ENCODE assay signal across 26 cellular contexts in the genomic region with DNA sequence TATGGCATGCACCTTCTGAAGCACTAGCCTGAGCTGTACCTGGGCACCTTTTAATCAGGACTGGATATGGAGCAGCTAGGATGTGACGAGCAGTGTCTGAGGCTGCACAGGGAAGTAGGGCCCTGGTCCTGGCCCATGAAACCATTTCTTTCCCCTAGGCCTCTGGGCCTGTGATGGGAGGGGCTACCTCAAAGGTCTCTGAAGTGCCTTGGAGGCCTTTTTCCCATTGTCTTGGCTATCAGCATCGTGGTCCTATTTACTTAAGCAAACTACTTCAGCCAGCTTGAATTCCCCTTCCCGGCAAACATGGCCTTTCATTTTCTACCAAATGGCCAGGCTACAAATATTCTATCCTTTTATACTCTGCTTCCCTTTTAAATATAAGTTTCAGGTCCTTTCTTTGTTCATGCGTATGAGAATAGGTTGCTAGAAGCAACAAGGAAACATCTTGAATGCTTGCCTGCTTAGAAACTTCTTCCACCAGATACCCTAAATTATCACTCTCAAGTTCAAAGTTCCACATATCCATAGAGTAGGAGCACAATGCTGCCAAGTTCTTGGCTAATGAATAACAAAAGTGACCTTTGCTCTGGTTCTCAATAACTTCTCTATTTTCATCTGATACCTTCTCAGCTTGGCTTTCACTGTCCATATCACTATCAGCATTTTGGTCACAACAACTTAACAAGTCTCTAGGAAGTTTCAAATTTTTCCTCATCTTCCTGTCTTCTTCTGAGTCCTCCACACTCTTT.
"Had no signal": no experiment of that assay in that cellular context is flagged by ENCODE, and none has a peak within 500 bp of the region (broad histone marks: within the 10 kb centered on the region; RNA-seq: fewer than 3 reads in every experiment).

No MANE protein-coding gene starts in this region.

- ATAC-seq: activated CD8-positive, alpha-beta T cell treated with anti-CD3 and anti-CD28 coated beads for 36 hours; activated T-helper 17 cell treated with anti-CD3 and anti-CD28 coated beads, Interleukin-2, amount 50 U/mL, for 72 hours; effector memory CD8-positive, alpha-beta T cell; natural killer cell had no signal

- H3K4me1 Mint-ChIP-seq: activated CD4-positive, alpha-beta T cell treated with anti-CD3 and anti-CD28 coated beads, Interleukin-2, amount 10 ng/mL, durations not matched to agents 24 days and 14 days; activated naive CD8-positive, alpha-beta T cell treated with anti-CD3 and anti-CD28 coated beads for 36 hours; activated T-helper 17 cell treated with anti-CD3 and anti-CD28 coated beads, Interleukin-2, amount 50 U/mL, for 72 hours; natural killer cell had no signal

- H3K4me3 Mint-ChIP-seq: activated CD4-positive, alpha-beta T cell treated with anti-CD3 and anti-CD28 coated beads, Interleukin-2, amount 10 ng/mL, durations not matched to agents 24 days and 14 days; activated CD8-positive, alpha-beta T cell treated with anti-CD3 and anti-CD28 coated beads for 36 hours; activated naive CD8-positive, alpha-beta T cell treated with anti-CD3 and anti-CD28 coated beads for 36 hours; activated T-helper 17 cell treated with anti-CD3 and anti-CD28 coated beads, Interleukin-2, amount 50 U/mL, for 72 hours; effector memory CD8-positive, alpha-beta T cell; natural killer cell had no signal

- H3K27ac ChIP-seq: cardiac muscle cell, epithelial cell of prostate, tibial nerve, uterus had no signal

- H3K4me1 ChIP-seq: tibial nerve, uterus had no signal

- H3K27me3 ChIP-seq: cardiac muscle cell, tibial nerve, uterus had no signal

- H3K27ac Mint-ChIP-seq: activated CD4-positive, alpha-beta T cell treated with anti-CD3 and anti-CD28 coated beads, Interleukin-2, amount 10 ng/mL, durations not matched to agents 24 days and 14 days; activated CD8-positive, alpha-beta T cell treated with anti-CD3 and anti-CD28 coated beads for 36 hours; activated naive CD8-positive, alpha-beta T cell treated with anti-CD3 and anti-CD28 coated beads for 36 hours; activated T-helper 17 cell treated with anti-CD3 and anti-CD28 coated beads, Interleukin-2, amount 50 U/mL, for 72 hours; effector memory CD8-positive, alpha-beta T cell; natural killer cell had no signal

- DNase-seq: activated CD4-positive, alpha-beta T cell treated with anti-CD3 and anti-CD28 coated beads, Interleukin-2, amount 10 ng/mL, durations not matched to agents 24 days and 14 days; activated CD4-positive, CD25-positive, alpha-beta regulatory T cell; activated CD8-positive, alpha-beta T cell treated with anti-CD3 and anti-CD28 coated beads for 36 hours; activated naive CD4-positive, alpha-beta T cell; activated naive CD8-positive, alpha-beta T cell treated with anti-CD3 and anti-CD28 coated beads for 36 hours; activated T-cell treated with anti-CD3 and anti-CD28 coated beads, Interleukin-2, amount 50 U/mL, for 1 hour; amniotic stem cell; dermis blood vessel endothelial cell; effector memory CD8-positive, alpha-beta T cell; hypothalamus; islet precursor cell; mammary epithelial cell; natural killer cell; retina; stimulated activated CD4-positive, alpha-beta T cell treated with anti-CD3 and anti-CD28 coated beads, Interleukin-12 subunit alpha, Interleukin-12 subunit beta, amount 100 ng/mL, for 4 hours; stimulated activated CD4-positive, alpha-beta T cell treated with anti-CD3 and anti-CD28 coated beads, Interleukin-1b, Interleukin-23, amount 100 ng/mL, for 48 hours; stimulated activated CD8-positive, alpha-beta memory T cell treated with anti-CD3 and anti-CD28 coated beads, Interleukin-4, amount 100 ng/mL, for 48 hours; stimulated activated naive CD4-positive, alpha-beta T cell; substantia nigra; T-helper 1 cell; T-helper 9 cell; uterus had no signal

- H3K9me3 Mint-ChIP-seq: activated CD4-positive, alpha-beta T cell treated with anti-CD3 and anti-CD28 coated beads, Interleukin-2, amount 10 ng/mL, durations not matched to agents 24 days and 14 days had no signal

- H3K36me3 ChIP-seq: cardiac muscle cell, tibial nerve, uterus had no signal

- H3K4me3 ChIP-seq: cardiac muscle cell, tibial nerve, uterus had no signal

- H3K27me3 Mint-ChIP-seq: activated CD4-positive, alpha-beta T cell treated with anti-CD3 and anti-CD28 coated beads, Interleukin-2, amount 10 ng/mL, durations not matched to agents 24 days and 14 days; activated CD8-positive, alpha-beta T cell treated with anti-CD3 and anti-CD28 coated beads for 36 hours; activated naive CD8-positive, alpha-beta T cell treated with anti-CD3 and anti-CD28 coated beads for 36 hours; activated T-helper 17 cell treated with anti-CD3 and anti-CD28 coated beads, Interleukin-2, amount 50 U/mL, for 72 hours; effector memory CD8-positive, alpha-beta T cell had no signal

- H3K9me3 ChIP-seq: tibial nerve, uterus had no signal
